In the genomic region with DNA sequence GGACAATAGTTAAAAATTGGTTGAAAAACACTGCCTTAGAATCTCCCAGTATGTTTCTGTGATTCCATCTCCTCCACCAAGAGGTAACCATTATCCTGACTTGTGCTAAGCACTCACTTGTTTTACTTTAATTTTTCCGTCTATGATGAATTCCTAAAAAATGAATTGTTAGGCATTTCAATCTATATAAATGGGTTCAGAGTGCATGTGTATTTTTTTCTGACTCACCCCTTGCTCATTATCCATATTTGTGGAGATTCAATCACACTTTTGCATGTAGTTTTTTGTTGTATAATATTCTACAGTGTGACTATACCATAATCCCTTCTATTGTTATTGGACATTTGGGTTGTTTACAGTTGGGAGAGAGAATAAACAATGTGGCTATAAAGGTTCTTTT, we compare ENCODE assay signal across 11 cellular contexts. TPM values are rescaled to one million over a fixed set of nuclear protein-coding genes. Genes with fewer than 3 reads are reported as not detected.
DNase-seq lines count a peak whose midpoint lies in the region; ATAC-seq and TF ChIP-seq lines count a peak whose summit lies in the region.
"Had no signal": no experiment of that assay in that cellular context is flagged by ENCODE, and none has a peak within 500 bp of the region (broad histone marks: within the 10 kb centered on the region; RNA-seq: fewer than 3 reads in every experiment).

No MANE protein-coding gene starts in this region.

- H3K14ac ChIP-seq in H9 (ENCODE audit: insufficient read depth, low read length) = no peak overlapping the region

- peak overlapping the region; percentile 99 for H3K4me3 ChIP-seq in AG04449 (ENCODE audit: low read depth, low read length)

- H3K23ac ChIP-seq in H9 (ENCODE audit: insufficient read length, low read depth, low read length) = no peak overlapping the region

- H3K18ac ChIP-seq in H9 (ENCODE audit: insufficient read length, low read depth, low read length) = no peak overlapping the region

- H4K20me1 ChIP-seq in H9 (ENCODE audit: control insufficient read depth, insufficient read depth, insufficient read length) = no peaks in the 10 kb centered on the region

- H3K36me3 Mint-ChIP-seq in H9 (ENCODE audit: insufficient read depth in 1 of 3, low read depth in 3 of 3) (no peaks in the 10 kb centered on the region), memory B cell (no peaks in the 10 kb centered on the region)
- peaks cover 15% of the 10 kb centered on the region for H3K36me3 Mint-ChIP-seq in activated T-helper 17 cell treated with anti-CD3 and anti-CD28 coated beads, Interleukin-2, amount 50 U/mL, for 72 hours (ENCODE audit: low read depth)

- H3K23me2 ChIP-seq in H9 (ENCODE audit: insufficient read length, low read depth, low read length, poor library complexity, severe bottlenecking) = peaks cover 5% of the 10 kb centered on the region

- H3K27me3 Mint-ChIP-seq in H9 (ENCODE audit: low read depth) (peaks cover 1% of the 10 kb centered on the region; the same call in 1 of the 2 replicates), memory B cell (no peaks in the 10 kb centered on the region)
- H3K27me3 Mint-ChIP-seq in activated T-helper 17 cell treated with anti-CD3 and anti-CD28 coated beads, Interleukin-2, amount 50 U/mL, for 72 hours = no peaks in the 10 kb centered on the region

- H2BK120ac ChIP-seq in H9 (ENCODE audit: low read depth, low read length, poor library complexity, severe bottlenecking) = no peak overlapping the region

- H3T11ph ChIP-seq in H9 (ENCODE audit: low read length) = no peak overlapping the region

- peaks cover 3% of the 10 kb centered on the region; the same call in 1 of the 2 replicates for H3K79me2 ChIP-seq in H9 (ENCODE audit: insufficient read depth, low read length)

- POLR2A ChIA-PET in AG04449 (lab: Yijun Ruan, JAX) = no interaction called here

- DNase-seq in AG04449 (ENCODE audit: low read depth, low spot score) (no peak), H9 (no peak), memory B cell (ENCODE audit: low spot score in 2 of 2) (no peak), NCI-H187 (lab: John Stamatoyannopoulos, UW) (no peak), putamen (ENCODE audit: low spot score) (no peak)
- DNase-seq: DMS53 had no signal

- H3K27ac ChIP-seq in H9 (ENCODE audit: insufficient read length, low read depth, low read length) = no peak overlapping the region

- no peak overlapping the region for H3K27ac Mint-ChIP-seq in H9
- peak overlapping the region; percentile 68 for H3K27ac Mint-ChIP-seq in activated T-helper 17 cell treated with anti-CD3 and anti-CD28 coated beads, Interleukin-2, amount 50 U/mL, for 72 hours
- H3K27ac Mint-ChIP-seq in memory B cell = no peak overlapping the region

- no peak overlapping the region for H4K91ac ChIP-seq in H9 (ENCODE audit: insufficient read length, low read depth, low read length)

- no peak overlapping the region for H2BK5ac ChIP-seq in H9 (ENCODE audit: insufficient read length, low read length)

- no peak overlapping the region for H3K4me2 ChIP-seq in H9 (ENCODE audit: insufficient read depth, insufficient read length, low read length)

- H2AK5ac ChIP-seq in H9 (ENCODE audit: insufficient read length, low read length) = no peak overlapping the region

- CTCF ChIA-PET in AG04449 (lab: Yijun Ruan, JAX) = interaction anchor here (1.1 to 8.6 kb wide), 2 partner anchors 86 to 169 kb away, joined by 5 to 320 read pairs; no protein-coding TSS in a partner anchor

- H2BK15ac ChIP-seq in H9 (ENCODE audit: low read depth, low read length) = no peak overlapping the region

- no peak overlapping the region for H2AFZ ChIP-seq in H9 (ENCODE audit: low read length)

- peak overlapping the region; percentile 90 to 96 for H3K4me3 Mint-ChIP-seq in H9
- H3K4me3 Mint-ChIP-seq in activated T-helper 17 cell treated with anti-CD3 and anti-CD28 coated beads, Interleukin-2, amount 50 U/mL, for 72 hours = peak overlapping the region; percentile 94
- H3K4me3 Mint-ChIP-seq in memory B cell = peak overlapping the region; percentile 63

- H3K56ac ChIP-seq in H9 (ENCODE audit: insufficient read length, low read depth, low read length) = no peak overlapping the region

- H3K9me3 Mint-ChIP-seq in H9 (no peaks in the 10 kb centered on the region; a peak in 1 of 5 replicates), memory B cell (no peaks in the 10 kb centered on the region)
- H3K9me3 Mint-ChIP-seq in activated T-helper 17 cell treated with anti-CD3 and anti-CD28 coated beads, Interleukin-2, amount 50 U/mL, for 72 hours = no peaks in the 10 kb centered on the region

- no peak overlapping the region for H3K4ac ChIP-seq in H9 (ENCODE audit: low read depth, low read length)

- no peak overlapping the region for H2BK20ac ChIP-seq in H9 (ENCODE audit: low read depth, low read length, poor library complexity, severe bottlenecking)

- H4K8ac ChIP-seq in H9 (replicated peaks; ENCODE audit: insufficient read length, low read depth, low read length) = no peak overlapping the region

- no peak for ATAC-seq in activated T-helper 17 cell treated with anti-CD3 and anti-CD28 coated beads, Interleukin-2, amount 50 U/mL, for 72 hours (replicated peaks)
- ATAC-seq in memory B cell (ENCODE audit: low read depth) (no peak), HG03571 (IDR thresholded peaks at IDR 0.05; ENCODE audit: unreplicated experiment) (no peak), GM21423 (IDR thresholded peaks at IDR 0.05; ENCODE audit: unreplicated experiment) (no peak)
- ATAC-seq: left lobe of liver, Panc1 had no signal

- no peaks in the 10 kb centered on the region for H3K4me1 ChIP-seq in H9 (ENCODE audit: insufficient read depth, low read length)

- no peak overlapping the region for H4K5ac ChIP-seq in H9 (ENCODE audit: insufficient read length, low read depth, low read length)

- no CpG with 5 or more reads among the region's 1 CpG for WGBS in H9 (ENCODE audit: extremely low coverage, insufficient read length, low lambda C conversion rate)

- H3K9me3 ChIP-seq in H9 (ENCODE audit: control insufficient read depth, low read depth, low read length) = no peaks in the 10 kb centered on the region

- H3K27me3 ChIP-seq in H9 (ENCODE audit: insufficient read depth, low read length) = no peaks in the 10 kb centered on the region

- peaks cover 13 to 28% of the 10 kb centered on the region in 2 experiments for H3K4me1 Mint-ChIP-seq in H9
- peaks cover 31% of the 10 kb centered on the region for H3K4me1 Mint-ChIP-seq in activated T-helper 17 cell treated with anti-CD3 and anti-CD28 coated beads, Interleukin-2, amount 50 U/mL, for 72 hours
- peaks cover 23% of the 10 kb centered on the region for H3K4me1 Mint-ChIP-seq in memory B cell

- no peak for TF ChIP-seq CTCF in AG04449 (IDR thresholded peaks at IDR 0.05; ENCODE audit: insufficient read depth, low read length, missing control alignments)
- TF ChIP-seq CTCF in H9 (conservative IDR thresholded peaks at IDR 0.05) = no peak

- no peak overlapping the region for H3K9ac ChIP-seq in H9 (ENCODE audit: extremely low read depth, insufficient read length, low read length)

- H2BK12ac ChIP-seq in H9 (ENCODE audit: insufficient read length, low read depth, low read length) = no peak overlapping the region

- H3K79me1 ChIP-seq in H9 (ENCODE audit: insufficient read depth, low read depth, low read length, poor library complexity, severe bottlenecking) = no peaks in the 10 kb centered on the region

RNA-seq across cellular contexts. Expression of gene NDUFB3, which starts 1.3 kb away (rescaled TPM):
- total RNA-seq in H9 (2021) = 59.6 and 63.2 TPM in 2 replicates
- 10 to 100 TPM; 68.7 to 99.3 TPM for total RNA-seq in activated T-helper 17 cell treated with anti-CD3 and anti-CD28 coated beads, Interleukin-2, amount 50 U/mL, for 72 hours

RNA-seq across cellular contexts. Expression of gene HYCC2, which starts 1.6 kb away (rescaled TPM):
- 13.3 and 13.7 TPM in 2 replicates for total RNA-seq in H9 (2021)
- total RNA-seq in activated T-helper 17 cell treated with anti-CD3 and anti-CD28 coated beads, Interleukin-2, amount 50 U/mL, for 72 hours = 10 to 100 TPM; 23.8 to 24.5 TPM

RNA-seq across cellular contexts. Expression of gene CFLAR, which starts 42.9 kb away (rescaled TPM):
- 5.7 and 7.6 TPM in 2 replicates for total RNA-seq in H9 (2021)
- 100 to 1,000 TPM; 224 to 559 TPM for total RNA-seq in activated T-helper 17 cell treated with anti-CD3 and anti-CD28 coated beads, Interleukin-2, amount 50 U/mL, for 72 hours

Comparison
In these comparisons a context has a peak if more than half of its experiments do, and no peak if none do; other contexts are left out.
1. RNA of gene CFLAR, which starts 42.9 kb away (total RNA-seq): 224 to 559 TPM in activated T-helper 17 cell treated with anti-CD3 and anti-CD28 coated beads, Interleukin-2, amount 50 U/mL, for 72 hours; 5.7 to 7.6 TPM in H9; every median in the first group is over 10 times any median in the second.
2. Peak in every context shown above with its lines, with median percentiles within 50 percentile points of each other: H3K4me3 Mint-ChIP-seq.